In the genomic region with DNA sequence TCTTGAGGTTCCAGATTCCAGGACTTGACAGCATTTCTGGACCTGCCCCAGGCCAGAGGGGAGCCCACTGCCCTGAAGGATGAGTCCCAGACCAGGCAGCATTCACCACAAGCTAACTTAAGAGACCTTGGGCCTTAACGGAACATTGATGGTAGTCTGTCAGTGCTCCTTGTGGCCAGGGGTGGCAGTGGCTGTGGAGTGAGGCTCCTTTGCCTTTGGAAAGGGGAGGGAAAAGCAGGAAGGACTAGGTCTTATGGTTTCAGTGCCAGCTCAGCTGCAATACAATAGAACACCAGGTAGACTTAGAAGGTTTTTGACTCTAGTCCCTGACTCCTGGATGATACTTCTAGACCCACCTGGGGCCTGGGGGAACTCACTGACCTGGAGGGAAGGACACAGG, we compare ENCODE assay signal across 19 cellular contexts. TPM values are rescaled to one million over a fixed set of nuclear protein-coding genes. Genes with fewer than 3 reads are reported as not detected.
"Had no signal": no experiment of that assay in that cellular context is flagged by ENCODE, and none has a peak within 500 bp of the region (broad histone marks: within the 10 kb centered on the region; RNA-seq: fewer than 3 reads in every experiment).

No MANE protein-coding gene starts in this region.

RNA-seq across cellular contexts. Expression of a gene that starts 11.3 kb away (rescaled TPM):
- total RNA-seq: naive thymus-derived CD4-positive, alpha-beta T cell; natural killer cell; occipital lobe; osteoblast; progenitor cell of endocrine pancreas; psoas muscle; renal cortical epithelial cell; sciatic nerve; smooth muscle cell; stomach; subcutaneous adipose tissue; temporal lobe; thoracic aorta; tibial nerve; upper lobe of right lung; urinary bladder; uterus had no signal
- polyA plus RNA-seq: neural cell, psoas muscle, smooth muscle cell, stomach, urinary bladder had no signal

RNA-seq across cellular contexts. Expression of a gene that starts 49.5 kb away (rescaled TPM):
- total RNA-seq: occipital lobe, osteoblast, psoas muscle, renal cortical epithelial cell, smooth muscle cell, stomach, temporal lobe, thoracic aorta, thyroid gland, tibial nerve, urinary bladder had no signal
- polyA plus RNA-seq: psoas muscle, smooth muscle cell, stomach, urinary bladder had no signal
